In genomic region chr2:160317113-160318099, GRCh38 we compare ENCODE assay signal across 11 cellular contexts.
A peak's percentile ranks its signal among the peaks of the same experiment; 100 is the strongest.
DNase-seq lines count a peak whose midpoint lies in the region; ATAC-seq and TF ChIP-seq lines count a peak whose summit lies in the region.
"Had no signal": no experiment of that assay in that cellular context is flagged by ENCODE, and none has a peak within 500 bp of the region (broad histone marks: within the 10 kb centered on the region; RNA-seq: fewer than 3 reads in every experiment).

No MANE protein-coding gene starts in this region.

- no peak for ATAC-seq in stimulated activated naive CD8-positive, alpha-beta T cell treated with anti-CD3 and anti-CD28 coated beads, Interleukin-15, amount 100 ng/mL, for 72 hours

- peaks cover 24% of the 10 kb centered on the region for H3K4me1 Mint-ChIP-seq in endothelial cell (ENCODE audit: unreplicated experiment)
- H3K4me1 Mint-ChIP-seq in T-helper 2 cell treated with Interferon-gamma antibody and Interleukin-4, amounts not matched to agents 5 μg/mL and 100 μg/mL, for 36 hours (ENCODE audit: low read depth): peaks cover 14% of the 10 kb centered on the region
- H3K4me1 Mint-ChIP-seq in stimulated activated naive CD8-positive, alpha-beta T cell treated with anti-CD3 and anti-CD28 coated beads, Interleukin-15, amount 100 ng/mL, for 72 hours: peaks cover 42% of the 10 kb centered on the region

- no peak for TF ChIP-seq POLR2A in uterus (IDR thresholded peaks at IDR 0.05)

- no peaks in the 10 kb centered on the region for H3K27me3 ChIP-seq in uterus

- no peaks in the 10 kb centered on the region for H3K36me3 Mint-ChIP-seq in endothelial cell (ENCODE audit: low read depth, unreplicated experiment)
- H3K36me3 Mint-ChIP-seq in T-helper 2 cell treated with Interferon-gamma antibody and Interleukin-4, amounts not matched to agents 5 μg/mL and 100 μg/mL, for 36 hours (ENCODE audit: low read depth): peaks cover 8% of the 10 kb centered on the region

- no peak for TF ChIP-seq CTCF in endothelial cell (IDR thresholded peaks at IDR 0.05; ENCODE audit: unreplicated experiment)
- TF ChIP-seq CTCF in uterus (IDR thresholded peaks at IDR 0.05): no peak
- TF ChIP-seq CTCF in GM20000 (IDR thresholded peaks at IDR 0.05; ENCODE audit: extremely low read depth, missing control alignments): no peak

- no peak overlapping the region for H3K4me3 Mint-ChIP-seq in endothelial cell (ENCODE audit: unreplicated experiment)
- H3K4me3 Mint-ChIP-seq in T-helper 2 cell treated with Interferon-gamma antibody and Interleukin-4, amounts not matched to agents 5 μg/mL and 100 μg/mL, for 36 hours: no peak overlapping the region
- H3K4me3 Mint-ChIP-seq in stimulated activated naive CD8-positive, alpha-beta T cell treated with anti-CD3 and anti-CD28 coated beads, Interleukin-15, amount 100 ng/mL, for 72 hours: no peak overlapping the region

- H3K27me3 Mint-ChIP-seq in endothelial cell (ENCODE audit: unreplicated experiment): peaks cover 7% of the 10 kb centered on the region
- peaks cover 7% of the 10 kb centered on the region for H3K27me3 Mint-ChIP-seq in T-helper 2 cell treated with Interferon-gamma antibody and Interleukin-4, amounts not matched to agents 5 μg/mL and 100 μg/mL, for 36 hours (ENCODE audit: low read depth)
- no peaks in the 10 kb centered on the region for H3K27me3 Mint-ChIP-seq in stimulated activated naive CD8-positive, alpha-beta T cell treated with anti-CD3 and anti-CD28 coated beads, Interleukin-15, amount 100 ng/mL, for 72 hours

- H3K27ac ChIP-seq in uterus: peak overlapping the region; percentile 33 to 70
- H3K27ac ChIP-seq: 22Rv1 had no signal

- H3K4me1 ChIP-seq in uterus: peaks cover 7% of the 10 kb centered on the region in 2 donors

- H3K9me3 Mint-ChIP-seq in endothelial cell (ENCODE audit: unreplicated experiment): no peaks in the 10 kb centered on the region
- no peaks in the 10 kb centered on the region for H3K9me3 Mint-ChIP-seq in T-helper 2 cell treated with Interferon-gamma antibody and Interleukin-4, amounts not matched to agents 5 μg/mL and 100 μg/mL, for 36 hours
- H3K9me3 Mint-ChIP-seq in stimulated activated naive CD8-positive, alpha-beta T cell treated with anti-CD3 and anti-CD28 coated beads, Interleukin-15, amount 100 ng/mL, for 72 hours: no peaks in the 10 kb centered on the region

- H3K27ac Mint-ChIP-seq in endothelial cell (ENCODE audit: unreplicated experiment): peak overlapping the region; percentile 24
- H3K27ac Mint-ChIP-seq in T-helper 2 cell treated with Interferon-gamma antibody and Interleukin-4, amounts not matched to agents 5 μg/mL and 100 μg/mL, for 36 hours: no peak overlapping the region
- no peak overlapping the region for H3K27ac Mint-ChIP-seq in stimulated activated naive CD8-positive, alpha-beta T cell treated with anti-CD3 and anti-CD28 coated beads, Interleukin-15, amount 100 ng/mL, for 72 hours

- DNase-seq in NCI-H1092 treated with DMSO at 0.1 percent for 48 hours (lab: John Stamatoyannopoulos, UW) (peak; percentile 17), NCI-H1092 (lab: John Stamatoyannopoulos, UW) (no peak), endothelial cell (ENCODE audit: low spot score) (no peak), myocyte (ENCODE audit: low read depth) (peak; percentile 67), uterus (peak in 1 of 2 donors; percentile 47), GM20000 (ENCODE audit: low spot score) (no peak)
- DNase-seq in T-helper 2 cell treated with Interferon-gamma antibody and Interleukin-4, amounts not matched to agents 5 μg/mL and 100 μg/mL, for 36 hours (ENCODE audit: low spot score): no peak
- no peak for DNase-seq in stimulated activated naive CD8-positive, alpha-beta T cell treated with anti-CD3 and anti-CD28 coated beads, Interleukin-15, amount 100 ng/mL, for 72 hours
- DNase-seq: NCI-H345, SHP77 treated with DMSO at 0.1 percent for 48 hours had no signal

- intact Hi-C loops in uterus (cut with DNase I; ENCODE audit: low total_unique reads): no loop called here

- no peak overlapping the region for H3K4me3 ChIP-seq in uterus

- no peaks in the 10 kb centered on the region for H3K9me3 ChIP-seq in uterus

- no peaks in the 10 kb centered on the region for H3K36me3 ChIP-seq in uterus

Comparison
In these comparisons a context has a peak if more than half of its experiments do, and no peak if none do; other contexts are left out.
1. DNase-seq: peak in NCI-H1092 treated with DMSO at 0.1 percent for 48 hours (single experiment) and myocyte (single experiment); none in NCI-H1092 (single experiment), endothelial cell (single experiment), GM20000 (single experiment), T-helper 2 cell treated with Interferon-gamma antibody and Interleukin-4, amounts not matched to agents 5 μg/mL and 100 μg/mL, for 36 hours (single experiment) and stimulated activated naive CD8-positive, alpha-beta T cell treated with anti-CD3 and anti-CD28 coated beads, Interleukin-15, amount 100 ng/mL, for 72 hours (0 of 2).